In genomic region chr10:125154529-125154928, GRCh38 we compare ENCODE assay signal across 9 cellular contexts. TPM values are rescaled to one million over a fixed set of nuclear protein-coding genes. Genes with fewer than 3 reads are reported as not detected.
A peak's percentile ranks its signal among the peaks of the same experiment; 100 is the strongest.
DNase-seq lines count a peak whose midpoint lies in the region; ATAC-seq and TF ChIP-seq lines count a peak whose summit lies in the region.
"Had no signal": no experiment of that assay in that cellular context is flagged by ENCODE, and none has a peak within 500 bp of the region (broad histone marks: within the 10 kb centered on the region; RNA-seq: fewer than 3 reads in every experiment).

No MANE protein-coding gene starts in this region.

- H3K79me2 ChIP-seq in trophoblast cell (ENCODE audit: control insufficient read depth, insufficient read depth, low read length, poor library complexity) = peaks cover 37% of the 10 kb centered on the region

- H3K4me1 Mint-ChIP-seq in CD8-positive, alpha-beta T cell (ENCODE audit: low read depth) = peaks cover 8% of the 10 kb centered on the region

- H3K9me3 ChIP-seq in BLaER1 treated with 17β-estradiol and CSF1 and Interleukin-3, amounts not matched to agents 10 nM and 100 nM (replicated peaks in 1 of 11) = no peaks in the 10 kb centered on the region
- H3K9me3 ChIP-seq in trophoblast cell (ENCODE audit: insufficient read depth, low read depth, low read length) = peaks cover 2% of the 10 kb centered on the region
- no peaks in the 10 kb centered on the region for H3K9me3 ChIP-seq in CD8-positive, alpha-beta T cell (ENCODE audit: low read length)

- H3K27me3 Mint-ChIP-seq in CD8-positive, alpha-beta T cell (ENCODE audit: low read depth) = peaks cover 64% of the 10 kb centered on the region

- no CpG with 5 or more reads among the region's 6 CpGs for WGBS in trophoblast cell (ENCODE audit: extremely low coverage, insufficient coverage, insufficient read length)

- H3K9ac ChIP-seq in BLaER1 treated with 17β-estradiol and CSF1 and Interleukin-3, amounts not matched to agents 10 nM and 100 nM = peak overlapping the region; percentile 39 to 61 (median 54); a peak in 17 of 22 replicates
- H3K9ac ChIP-seq in trophoblast cell (ENCODE audit: low read length) = no peak overlapping the region

- H3K23ac ChIP-seq in trophoblast cell (ENCODE audit: low read length) = no peak overlapping the region

- H4K12ac ChIP-seq in trophoblast cell (ENCODE audit: low read depth, low read length) = no peak overlapping the region

- no peak overlapping the region for H2AFZ ChIP-seq in trophoblast cell (ENCODE audit: insufficient read depth, low read length, poor library complexity)

- H3K18ac ChIP-seq in trophoblast cell (ENCODE audit: low read length) = no peak overlapping the region

- peaks cover 85 to 94% (median 92%) of the 10 kb centered on the region in 11 experiments for H4K20me1 ChIP-seq in BLaER1 treated with 17β-estradiol and CSF1 and Interleukin-3, amounts not matched to agents 10 nM and 100 nM

- H3K36me3 ChIP-seq in BLaER1 treated with 17β-estradiol and CSF1 and Interleukin-3, amounts not matched to agents 10 nM and 100 nM = peaks cover 6 to 39% (median 22%) of the 10 kb centered on the region in 11 experiments; a peak in 18 of 22 replicates
- peaks cover 8 to 14% of the 10 kb centered on the region in 2 experiments for H3K36me3 ChIP-seq in trophoblast cell (ENCODE audit: control insufficient read depth in 1 of 2, insufficient read depth in 2 of 2, low read length in 2 of 2)
- no peaks in the 10 kb centered on the region for H3K36me3 ChIP-seq in CD8-positive, alpha-beta T cell (ENCODE audit: insufficient read depth, low read length)

- POLR2A ChIA-PET in CD8-positive, alpha-beta T cell (lab: Charles Lee) = no interaction called here

- no peak overlapping the region for H2BK5ac ChIP-seq in trophoblast cell (ENCODE audit: low read depth, low read length, poor library complexity)

- no peak for TF ChIP-seq CTCF in VCaP (conservative IDR thresholded peaks at IDR 0.05)
- TF ChIP-seq CTCF in CD8-positive, alpha-beta T cell (IDR thresholded peaks at IDR 0.05) = no peak

- no peak for ATAC-seq in CD8-positive, alpha-beta T cell
- no peak for ATAC-seq in HG02840 (IDR thresholded peaks at IDR 0.05; ENCODE audit: low FRiP score, unreplicated experiment)

- peaks cover 17% of the 10 kb centered on the region for H3K79me1 ChIP-seq in trophoblast cell (ENCODE audit: low read length)

- H3K14ac ChIP-seq in trophoblast cell (ENCODE audit: low read length) = no peak overlapping the region

- no peak overlapping the region for H2AK5ac ChIP-seq in trophoblast cell (ENCODE audit: low read length)

- H3K4me1 ChIP-seq in BLaER1 treated with 17β-estradiol and CSF1 and Interleukin-3, amounts not matched to agents 10 nM and 100 nM = peaks cover 83 to 87% (median 84%) of the 10 kb centered on the region in 10 experiments
- peaks cover 22 to 39% of the 10 kb centered on the region in 2 experiments for H3K4me1 ChIP-seq in trophoblast cell (ENCODE audit: control insufficient read depth in 1 of 2, insufficient read depth in 2 of 2, low read length in 2 of 2)
- H3K4me1 ChIP-seq in CD8-positive, alpha-beta T cell (ENCODE audit: insufficient read depth, low read length) = peaks cover 3% of the 10 kb centered on the region

- no peak overlapping the region for H4K91ac ChIP-seq in trophoblast cell (ENCODE audit: low read depth, low read length)

- intact Hi-C loops in CD8-positive, alpha-beta T cell (cut with DNase I, micrococcal nuclease) = no loop called here

- peak overlapping the region in 10 of 11 experiments; percentile 24 to 63 (median 50); a peak in 16 of 22 replicates for H3K27ac ChIP-seq in BLaER1 treated with 17β-estradiol and CSF1 and Interleukin-3, amounts not matched to agents 10 nM and 100 nM
- peak overlapping the region; percentile 99 for H3K27ac ChIP-seq in VCaP
- H3K27ac ChIP-seq in trophoblast cell (ENCODE audit: low read depth, low read length) = no peak overlapping the region
- no peak overlapping the region for H3K27ac ChIP-seq in CD8-positive, alpha-beta T cell (ENCODE audit: low read depth, low read length)

- peak overlapping the region; percentile 86 to 99 (median 97) for H3K4me2 ChIP-seq in BLaER1 treated with 17β-estradiol and CSF1 and Interleukin-3, amounts not matched to agents 10 nM and 100 nM
- H3K4me2 ChIP-seq in trophoblast cell (ENCODE audit: low read length) = no peak overlapping the region

- H3K36me3 Mint-ChIP-seq in CD8-positive, alpha-beta T cell = no peaks in the 10 kb centered on the region

- no peak overlapping the region for H4K8ac ChIP-seq in trophoblast cell (ENCODE audit: low read depth, low read length)

- H3K4ac ChIP-seq in trophoblast cell (ENCODE audit: low read depth, low read length) = peak overlapping the region; percentile 84

- H2BK12ac ChIP-seq in trophoblast cell (ENCODE audit: low read length) = no peak overlapping the region

- H3K4me3 Mint-ChIP-seq in CD8-positive, alpha-beta T cell = no peak overlapping the region

- H2BK120ac ChIP-seq in trophoblast cell (ENCODE audit: insufficient read depth, low read length, poor library complexity) = no peak overlapping the region

- no peak overlapping the region for H3K27ac Mint-ChIP-seq in CD8-positive, alpha-beta T cell

- H3K27me3 ChIP-seq in BLaER1 treated with 17β-estradiol and CSF1 and Interleukin-3, amounts not matched to agents 10 nM and 100 nM = no peaks in the 10 kb centered on the region
- no peaks in the 10 kb centered on the region for H3K27me3 ChIP-seq in trophoblast cell (ENCODE audit: insufficient read depth, low read length)
- H3K27me3 ChIP-seq in CD8-positive, alpha-beta T cell (ENCODE audit: insufficient read depth, low read length) = peaks cover 25% of the 10 kb centered on the region

- H3K4me3 ChIP-seq in BLaER1 treated with 17β-estradiol and CSF1 and Interleukin-3, amounts not matched to agents 10 nM and 100 nM = peak overlapping the region in 7 of 10 experiments; percentile 16 to 53 (median 27); a peak in 8 of 20 replicates
- no peak overlapping the region for H3K4me3 ChIP-seq in trophoblast cell (ENCODE audit: low read depth, low read length)
- H3K4me3 ChIP-seq in CD8-positive, alpha-beta T cell (ENCODE audit: low read depth, low read length) = no peak overlapping the region

- peak; percentile 59 for DNase-seq in globus pallidus (ENCODE audit: low spot score)
- DNase-seq in trophoblast cell = no peak
- DNase-seq in activated effector memory CD4-positive, alpha-beta T cell treated with Interleukin-2 at 50 U/mL for 16 hours = no peak
- no peak for DNase-seq in CD8-positive, alpha-beta T cell
- no peak for DNase-seq in SHP77 (lab: John Stamatoyannopoulos, UW)
- DNase-seq: activated CD4-positive, alpha-beta T cell treated with anti-CD3 and anti-CD28 coated beads, Interleukin-2, amount 50 U/mL, for 1 hour had no signal

- no peaks in the 10 kb centered on the region for H3K9me3 Mint-ChIP-seq in CD8-positive, alpha-beta T cell

- CTCF ChIA-PET in CD8-positive, alpha-beta T cell (lab: Charles Lee) = no interaction called here

RNA-seq across cellular contexts. Expression of gene CTBP2, which starts 5.8 kb away (rescaled TPM):
- 57.7 and 58.8 TPM in 2 replicates for polyA plus RNA-seq in trophoblast cell (2013)
- total RNA-seq in CD8-positive, alpha-beta T cell = under 1 TPM; 0.38 to 0.78 TPM

Comparison
In these comparisons a context has a peak if more than half of its experiments do, and no peak if none do; other contexts are left out.
1. H3K27ac ChIP-seq: peak in BLaER1 treated with 17β-estradiol and CSF1 and Interleukin-3, amounts not matched to agents 10 nM and 100 nM (10 of 11) and VCaP (single experiment); none in trophoblast cell (single experiment) and CD8-positive, alpha-beta T cell (single experiment).
2. H3K4me3 ChIP-seq: peak in BLaER1 treated with 17β-estradiol and CSF1 and Interleukin-3, amounts not matched to agents 10 nM and 100 nM (7 of 10); none in trophoblast cell (single experiment) and CD8-positive, alpha-beta T cell (single experiment).